Comparison of ENCODE assay signal across 11 cellular contexts in genomic region chr1:181483084-181483559, GRCh38. TPM values are rescaled to one million over a fixed set of nuclear protein-coding genes. Genes with fewer than 3 reads are reported as not detected.
A peak's percentile ranks its signal among the peaks of the same experiment; 100 is the strongest.
DNase-seq lines count a peak whose midpoint lies in the region; ATAC-seq and TF ChIP-seq lines count a peak whose summit lies in the region.
"Had no signal": no experiment of that assay in that cellular context is flagged by ENCODE, and none has a peak within 500 bp of the region (broad histone marks: within the 10 kb centered on the region; RNA-seq: fewer than 3 reads in every experiment).

TSS of gene CACNA1E (plus strand) at chr1:181483517. CDS start at chr1:181483745, 228 bp downstream.

- peaks cover 24% of the 10 kb centered on the region for H3K4me1 Mint-ChIP-seq in stimulated activated naive CD8-positive, alpha-beta T cell treated with anti-CD3 and anti-CD28 coated beads, Interleukin-15, Interleukin-2, amounts not matched to agents 100 ng/mL and 50 ng/mL, for 24 hours (ENCODE audit: low read depth)

- H3K36me3 ChIP-seq in breast epithelium (no peaks in the 10 kb centered on the region), mucosa of rectum (ENCODE audit: control insufficient read depth in 2 of 2, insufficient read depth in 2 of 2, low read length in 2 of 2) (no peaks in the 10 kb centered on the region), Karpas-422 (ENCODE audit: insufficient read depth, low read length) (no peaks in the 10 kb centered on the region)
- H3K36me3 ChIP-seq: BLaER1 treated with 17β-estradiol and CSF1 and Interleukin-3, amounts not matched to agents 10 nM and 100 nM had no signal

- H3K27ac Mint-ChIP-seq in stimulated activated naive CD8-positive, alpha-beta T cell treated with anti-CD3 and anti-CD28 coated beads, Interleukin-15, Interleukin-2, amounts not matched to agents 100 ng/mL and 50 ng/mL, for 24 hours = no peak within 1 kb of the TSS
- H3K27ac Mint-ChIP-seq: dendritic cell treated with granulocyte-macrophage colony-stimulating factor and Interleukin-4, amounts not matched to agents 40 ng/mL and 50 ng/mL, for 4 days had no signal

- H3K4me2 ChIP-seq in Karpas-422 (ENCODE audit: low read depth, low read length, poor library complexity, severe bottlenecking) = no peak within 1 kb of the TSS
- H3K4me2 ChIP-seq: BLaER1 treated with 17β-estradiol and CSF1 and Interleukin-3, amounts not matched to agents 10 nM and 100 nM had no signal

- H3K9me2 ChIP-seq in Karpas-422 (replicated peaks; ENCODE audit: insufficient read depth, low read length) = no peaks in the 10 kb centered on the region

- H3K27me3 ChIP-seq in breast epithelium = peaks cover 11 to 68% of the 10 kb centered on the region in 2 donors
- peaks cover 34 to 41% of the 10 kb centered on the region in 2 donors for H3K27me3 ChIP-seq in mucosa of rectum (ENCODE audit: control insufficient read depth in 2 of 2, insufficient read depth in 2 of 2, low read length in 2 of 2)
- no peaks in the 10 kb centered on the region for H3K27me3 ChIP-seq in Karpas-422 (ENCODE audit: low read length)

- H3K4me3 ChIP-seq in breast epithelium (peak within 1 kb of the TSS in 2 of 3 donors; percentile 25 to 49), mucosa of rectum (ENCODE audit: low read length in 2 of 2) (peak within 1 kb of the TSS; percentile 17 to 51), Karpas-422 (ENCODE audit: low read length) (no peak within 1 kb of the TSS)

- H3K4me1 ChIP-seq in breast epithelium = peaks cover 0 to 4% of the 10 kb centered on the region in 2 donors
- no peaks in the 10 kb centered on the region for H3K4me1 ChIP-seq in mucosa of rectum (ENCODE audit: control insufficient read depth in 2 of 2, insufficient read depth in 2 of 2, low read length in 2 of 2)
- H3K4me1 ChIP-seq in Karpas-422 (ENCODE audit: low read length) = no peaks in the 10 kb centered on the region

- no peak for DNase-seq in stimulated activated naive CD8-positive, alpha-beta T cell treated with anti-CD3 and anti-CD28 coated beads, Interleukin-15, Interleukin-2, amounts not matched to agents 100 U/mL and 50 U/mL, for 24 hours
- no peak for DNase-seq in breast epithelium (ENCODE audit: low spot score in 2 of 2)
- DNase-seq in Karpas-422 = no peak
- DNase-seq: NCI-H446 treated with DMSO at 0.1 percent for 48 hours had no signal

- H3K4me3 Mint-ChIP-seq in stimulated activated naive CD8-positive, alpha-beta T cell treated with anti-CD3 and anti-CD28 coated beads, Interleukin-15, Interleukin-2, amounts not matched to agents 100 ng/mL and 50 ng/mL, for 24 hours = peak within 1 kb of the TSS; percentile 33
- H3K4me3 Mint-ChIP-seq: dendritic cell treated with granulocyte-macrophage colony-stimulating factor and Interleukin-4, amounts not matched to agents 40 ng/mL and 50 ng/mL, for 4 days had no signal

- H3K9ac ChIP-seq in mucosa of rectum (ENCODE audit: low read depth in 1 of 2, low read length in 2 of 2) = no peak within 1 kb of the TSS
- H3K9ac ChIP-seq in Karpas-422 (ENCODE audit: low read length) = no peak within 1 kb of the TSS
- H3K9ac ChIP-seq: BLaER1 treated with 17β-estradiol and CSF1 and Interleukin-3, amounts not matched to agents 10 nM and 100 nM had no signal

- TF ChIP-seq CTCF in breast epithelium (IDR thresholded peaks at IDR 0.05) = no peak

- H3K9me3 ChIP-seq in breast epithelium = no peaks in the 10 kb centered on the region
- H3K9me3 ChIP-seq in mucosa of rectum (ENCODE audit: control insufficient read depth in 2 of 2, low read length in 2 of 2) = peaks cover 0 to 2% of the 10 kb centered on the region in 2 donors
- H3K9me3 ChIP-seq in Karpas-422 (ENCODE audit: low read length) = no peaks in the 10 kb centered on the region

- peaks cover 72% of the 10 kb centered on the region for H3K27me3 Mint-ChIP-seq in stimulated activated naive CD8-positive, alpha-beta T cell treated with anti-CD3 and anti-CD28 coated beads, Interleukin-15, Interleukin-2, amounts not matched to agents 100 ng/mL and 50 ng/mL, for 24 hours

- TF ChIP-seq POLR2A in breast epithelium (IDR thresholded peaks at IDR 0.05) = no peak

- no peak within 1 kb of the TSS for H2AFZ ChIP-seq in Karpas-422 (ENCODE audit: low read length)

- ATAC-seq in stimulated activated naive CD8-positive, alpha-beta T cell treated with anti-CD3 and anti-CD28 coated beads, Interleukin-15, Interleukin-2, amounts not matched to agents 100 U/mL and 50 U/mL, for 24 hours = no peak
- ATAC-seq in HG02885 (IDR thresholded peaks at IDR 0.05; ENCODE audit: poor library complexity, unreplicated experiment) (no peak), GM19463 (IDR thresholded peaks at IDR 0.05; ENCODE audit: unreplicated experiment) (no peak), HG02571 (IDR thresholded peaks at IDR 0.05; ENCODE audit: unreplicated experiment) (no peak)

- H3K36me3 Mint-ChIP-seq in stimulated activated naive CD8-positive, alpha-beta T cell treated with anti-CD3 and anti-CD28 coated beads, Interleukin-15, Interleukin-2, amounts not matched to agents 100 ng/mL and 50 ng/mL, for 24 hours (ENCODE audit: low read depth) = no peaks in the 10 kb centered on the region

- H3K79me2 ChIP-seq in Karpas-422 (ENCODE audit: low read length) = no peaks in the 10 kb centered on the region

- intact Hi-C loops in breast epithelium (cut with DNase I; ENCODE audit: low total_unique reads) = no loop called here

- H3K9me3 Mint-ChIP-seq in stimulated activated naive CD8-positive, alpha-beta T cell treated with anti-CD3 and anti-CD28 coated beads, Interleukin-15, Interleukin-2, amounts not matched to agents 100 ng/mL and 50 ng/mL, for 24 hours = no peaks in the 10 kb centered on the region
- H3K9me3 Mint-ChIP-seq: dendritic cell treated with granulocyte-macrophage colony-stimulating factor and Interleukin-4, amounts not matched to agents 40 ng/mL and 50 ng/mL, for 4 days had no signal

- no peak within 1 kb of the TSS for H3K27ac ChIP-seq in breast epithelium
- H3K27ac ChIP-seq in mucosa of rectum (ENCODE audit: low read depth in 2 of 2, low read length in 2 of 2) = no peak within 1 kb of the TSS
- no peak within 1 kb of the TSS for H3K27ac ChIP-seq in Karpas-422 (ENCODE audit: low read length)
- H3K27ac ChIP-seq: BLaER1 treated with 17β-estradiol and CSF1 and Interleukin-3, amounts not matched to agents 10 nM and 100 nM had no signal

- H4K20me1 ChIP-seq in Karpas-422 (ENCODE audit: insufficient read depth, low read depth, low read length) = no peaks in the 10 kb centered on the region

RNA-seq across cellular contexts. Expression of gene CACNA1E, which starts in this region (rescaled TPM):
- under 1 TPM in 1 of 3 donors, not detected in 2; under 0.01 TPM for total RNA-seq in breast epithelium
- 0.07 TPM in 1 of 2 replicates, not detected in the other for total RNA-seq in Karpas-422 (2014; rRNA removed; shearing (Covaris generic); ENCODE audit: low replicate concordance)
